11 cellular contexts compared by ENCODE assay signal in genomic region chr17:73720187-73720834, GRCh38.
A peak's percentile ranks its signal among the peaks of the same experiment; 100 is the strongest.
DNase-seq lines count a peak whose midpoint lies in the region; ATAC-seq lines count a peak whose summit lies in the region.
"Had no signal": no experiment of that assay in that cellular context is flagged by ENCODE, and none has a peak within 500 bp of the region (broad histone marks: within the 10 kb centered on the region; RNA-seq: fewer than 3 reads in every experiment).

No MANE protein-coding gene starts in this region.

- no peak overlapping the region for H3K4me3 Mint-ChIP-seq in stimulated activated effector memory CD8-positive, alpha-beta T cell treated with anti-CD3 and anti-CD28 coated beads, Interleukin-12 subunit alpha, Interleukin-12 subunit beta, amount 100 ng/mL, for 72 hours

- ATAC-seq in activated naive CD4-positive, alpha-beta T cell treated with anti-CD3 and anti-CD28 coated beads, Interleukin-2, amount 50 U/mL, for 72 hours: peak; percentile 47 to 81
- peak; percentile 77 for ATAC-seq in stimulated activated effector memory CD8-positive, alpha-beta T cell treated with anti-CD3 and anti-CD28 coated beads, Interleukin-12 subunit alpha, Interleukin-12 subunit beta, amount 100 ng/mL, for 72 hours
- ATAC-seq in GM21717 (IDR thresholded peaks at IDR 0.05; ENCODE audit: unreplicated experiment) (no peak), GM18511 (IDR thresholded peaks at IDR 0.05; ENCODE audit: unreplicated experiment) (no peak)

- H3K27ac Mint-ChIP-seq in activated naive CD4-positive, alpha-beta T cell treated with anti-CD3 and anti-CD28 coated beads, Interleukin-2, amount 50 U/mL, for 72 hours: peak overlapping the region in 1 of 2 donors; percentile 48
- H3K27ac Mint-ChIP-seq in stimulated activated effector memory CD8-positive, alpha-beta T cell treated with anti-CD3 and anti-CD28 coated beads, Interleukin-12 subunit alpha, Interleukin-12 subunit beta, amount 100 ng/mL, for 72 hours: no peak overlapping the region

- peaks cover 0 to 4% of the 10 kb centered on the region in 2 donors for H3K9me3 Mint-ChIP-seq in activated naive CD4-positive, alpha-beta T cell treated with anti-CD3 and anti-CD28 coated beads, Interleukin-2, amount 50 U/mL, for 72 hours
- H3K9me3 Mint-ChIP-seq in stimulated activated effector memory CD8-positive, alpha-beta T cell treated with anti-CD3 and anti-CD28 coated beads, Interleukin-12 subunit alpha, Interleukin-12 subunit beta, amount 100 ng/mL, for 72 hours: no peaks in the 10 kb centered on the region

- H3K4me1 Mint-ChIP-seq in stimulated activated effector memory CD8-positive, alpha-beta T cell treated with anti-CD3 and anti-CD28 coated beads, Interleukin-12 subunit alpha, Interleukin-12 subunit beta, amount 100 ng/mL, for 72 hours: peaks cover 33% of the 10 kb centered on the region

- peak; percentile 65 for DNase-seq in activated T-cell treated with anti-CD3 and anti-CD28 coated beads, Interleukin-2, amount 50 U/mL, for 1 hour
- no peak for DNase-seq in activated T-cell treated with anti-CD3 and anti-CD28 coated beads for 4 hours
- peak; percentile 86 for DNase-seq in NCI-H345 treated with DMSO at 0.1 percent for 48 hours (lab: John Stamatoyannopoulos, UW; ENCODE audit: unreplicated experiment)
- no peak for DNase-seq in activated naive CD4-positive, alpha-beta T cell treated with anti-CD3 and anti-CD28 coated beads, Interleukin-2, amount 50 U/mL, for 72 hours (ENCODE audit: low spot score in 2 of 2)
- DNase-seq in stimulated activated effector memory CD8-positive, alpha-beta T cell treated with anti-CD3 and anti-CD28 coated beads, Interleukin-12 subunit alpha, Interleukin-12 subunit beta, amount 100 ng/mL, for 72 hours (ENCODE audit: low spot score in 2 of 2): no peak
- DNase-seq in D341Med (ENCODE audit: low spot score): no peak
- DNase-seq: amniotic stem cell; effector memory CD4-positive, alpha-beta T cell; Kasumi-1 had no signal

- peaks cover 0 to 5% of the 10 kb centered on the region in 2 donors for H3K36me3 Mint-ChIP-seq in activated naive CD4-positive, alpha-beta T cell treated with anti-CD3 and anti-CD28 coated beads, Interleukin-2, amount 50 U/mL, for 72 hours
- no peaks in the 10 kb centered on the region for H3K36me3 Mint-ChIP-seq in stimulated activated effector memory CD8-positive, alpha-beta T cell treated with anti-CD3 and anti-CD28 coated beads, Interleukin-12 subunit alpha, Interleukin-12 subunit beta, amount 100 ng/mL, for 72 hours

Comparison
In these comparisons a context has a peak if more than half of its experiments do, and no peak if none do; other contexts are left out.
1. DNase-seq: peak in activated T-cell treated with anti-CD3 and anti-CD28 coated beads, Interleukin-2, amount 50 U/mL, for 1 hour (single experiment) and NCI-H345 treated with DMSO at 0.1 percent for 48 hours (single experiment); none in activated T-cell treated with anti-CD3 and anti-CD28 coated beads for 4 hours (single experiment), activated naive CD4-positive, alpha-beta T cell treated with anti-CD3 and anti-CD28 coated beads, Interleukin-2, amount 50 U/mL, for 72 hours (0 of 2), stimulated activated effector memory CD8-positive, alpha-beta T cell treated with anti-CD3 and anti-CD28 coated beads, Interleukin-12 subunit alpha, Interleukin-12 subunit beta, amount 100 ng/mL, for 72 hours (0 of 2) and D341Med (single experiment).
2. ATAC-seq: peak in activated naive CD4-positive, alpha-beta T cell treated with anti-CD3 and anti-CD28 coated beads, Interleukin-2, amount 50 U/mL, for 72 hours (2 of 2) and stimulated activated effector memory CD8-positive, alpha-beta T cell treated with anti-CD3 and anti-CD28 coated beads, Interleukin-12 subunit alpha, Interleukin-12 subunit beta, amount 100 ng/mL, for 72 hours (single experiment); none in GM21717 (single experiment) and GM18511 (single experiment).